ENCODE assay signal across 8 cellular contexts in genomic region chr5:72194846-72195245, GRCh38.
DNase-seq lines count a peak whose midpoint lies in the region; ATAC-seq and TF ChIP-seq lines count a peak whose summit lies in the region.

No MANE protein-coding gene starts in this region.

- H3K4me3 Mint-ChIP-seq in glutamatergic neuron (ENCODE audit: unreplicated experiment) (peak overlapping the region; percentile 48), HFFc6 (no peak overlapping the region)

- H3K27ac Mint-ChIP-seq in glutamatergic neuron (ENCODE audit: unreplicated experiment) (peak overlapping the region; percentile 85), HFFc6 (no peak overlapping the region)

- no peak for DNase-seq in glutamatergic neuron
- no peak for DNase-seq in HFFc6
- no peak for DNase-seq in amniotic stem cell (lab: John Stamatoyannopoulos, UW)
- no peak for DNase-seq in NCI-H128 (lab: John Stamatoyannopoulos, UW; ENCODE audit: unreplicated experiment)
- no peak for DNase-seq in H4 (ENCODE audit: low spot score)

- H3K9me3 Mint-ChIP-seq in glutamatergic neuron (ENCODE audit: unreplicated experiment) = peaks cover 69% of the 10 kb centered on the region
- H3K9me3 Mint-ChIP-seq in HFFc6 = no peaks in the 10 kb centered on the region; the same call in 1 of the 2 replicates

- H3K36me3 Mint-ChIP-seq in glutamatergic neuron (ENCODE audit: unreplicated experiment) (peaks cover 49% of the 10 kb centered on the region), HFFc6 (ENCODE audit: low read depth) (peaks cover 96% of the 10 kb centered on the region)

- H3K27me3 Mint-ChIP-seq in glutamatergic neuron (ENCODE audit: unreplicated experiment) = peaks cover 53% of the 10 kb centered on the region
- H3K27me3 Mint-ChIP-seq in HFFc6 (ENCODE audit: insufficient read depth) = peaks cover 4% of the 10 kb centered on the region; the same call in 1 of the 2 replicates

- TF ChIP-seq CTCF in glutamatergic neuron (IDR thresholded peaks at IDR 0.05; ENCODE audit: partially characterized antibody, unreplicated experiment) = no peak
- no peak for TF ChIP-seq CTCF in HFFc6 (IDR thresholded peaks at IDR 0.05)

- H3K4me1 Mint-ChIP-seq in glutamatergic neuron (ENCODE audit: low read depth, unreplicated experiment) (peaks cover 52% of the 10 kb centered on the region), HFFc6 (ENCODE audit: low read depth) (peaks cover 20% of the 10 kb centered on the region)

- ATAC-seq in GM18861 (IDR thresholded peaks at IDR 0.05; ENCODE audit: unreplicated experiment) = peak; percentile 92
- peak; percentile 95 for ATAC-seq in GM21529 (IDR thresholded peaks at IDR 0.05; ENCODE audit: unreplicated experiment)
- ATAC-seq in HG03571 (IDR thresholded peaks at IDR 0.05; ENCODE audit: unreplicated experiment) = peak; percentile 88
